ENCODE assay signal across 8 cellular contexts in the genomic region with DNA sequence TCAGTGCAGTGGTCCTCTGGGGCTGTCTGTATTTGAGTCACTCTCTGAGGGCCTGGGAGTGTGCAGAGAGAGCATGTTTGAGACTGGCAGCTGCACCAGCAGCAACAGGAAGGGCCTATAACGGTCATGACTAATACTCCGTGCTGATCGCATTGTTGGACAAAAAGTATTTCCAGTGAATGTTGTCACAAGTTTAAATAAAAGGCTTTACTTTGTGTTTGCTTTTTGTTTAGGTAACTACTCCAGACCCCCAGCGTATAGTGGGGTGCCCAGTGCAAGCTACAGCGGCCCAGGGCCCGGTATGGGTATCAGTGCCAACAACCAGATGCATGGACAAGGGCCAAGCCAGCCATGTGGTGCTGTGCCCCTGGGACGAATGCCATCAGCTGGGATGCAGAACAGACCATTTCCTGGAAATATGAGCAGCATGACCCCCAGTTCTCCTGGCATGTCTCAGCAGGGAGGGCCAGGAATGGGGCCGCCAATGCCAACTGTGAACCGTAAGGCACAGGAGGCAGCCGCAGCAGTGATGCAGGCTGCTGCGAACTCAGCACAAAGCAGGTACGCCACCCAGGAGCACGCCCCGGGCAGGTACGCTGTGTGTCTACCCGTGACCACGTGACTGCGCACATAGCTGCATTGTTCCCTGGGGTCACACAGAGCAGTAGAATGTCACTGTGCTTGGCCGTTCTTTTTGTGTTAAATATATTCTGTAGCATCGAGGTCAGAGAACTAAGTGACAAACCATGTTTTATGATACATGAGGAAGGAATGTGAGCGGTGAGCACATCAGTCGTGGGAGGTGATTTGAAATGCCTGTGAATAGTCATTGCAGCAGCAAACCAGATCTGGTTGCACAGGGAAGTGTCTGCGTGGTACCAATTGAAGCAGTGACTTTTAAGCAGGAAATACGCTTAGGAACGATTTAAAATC.
DNase-seq lines count a peak whose midpoint lies in the region; ATAC-seq and TF ChIP-seq lines count a peak whose summit lies in the region.

No MANE protein-coding gene starts in this region.

- peaks cover 53 to 80% of the 10 kb centered on the region in 2 experiments for H3K4me1 ChIP-seq in SK-N-SH (ENCODE audit: control insufficient read depth in 1 of 2, insufficient read depth in 2 of 2, low read depth in 1 of 2, low read length in 1 of 2)
- peaks cover 24% of the 10 kb centered on the region for H3K4me1 ChIP-seq in foreskin keratinocyte

- peak overlapping the region; percentile 75 for H3K9ac ChIP-seq in SK-N-SH

- ATAC-seq in foreskin keratinocyte (peak; percentile 72), HG02840 (IDR thresholded peaks at IDR 0.05; ENCODE audit: low FRiP score, unreplicated experiment) (no peak)

- TF ChIP-seq RAD21 in SK-N-SH (IDR thresholded peaks at IDR 0.05; ENCODE audit: low read length): no peak

- peak; percentile 63 for DNase-seq in G401 (ENCODE audit: low spot score)
- peak; percentile 97 for DNase-seq in SK-N-SH
- peak; percentile 52 to 78 for DNase-seq in foreskin keratinocyte
- DNase-seq in posterior cingulate gyrus: peak; percentile 47 to 94 (median 70)
- DNase-seq in activated CD8-positive, alpha-beta memory T cell treated with anti-CD3 and anti-CD28 coated beads, Interleukin-2, amount 50 U/mL, for 4 hours: no peak
- no peak for DNase-seq in NCI-H524 treated with DMSO at 0.1 percent for 48 hours (lab: John Stamatoyannopoulos, UW)
- no peak for DNase-seq in NCI-H524 (lab: John Stamatoyannopoulos, UW)

- H3K9me2 ChIP-seq in SK-N-SH: no peaks in the 10 kb centered on the region

- peak; percentile 94 to 97 for TF ChIP-seq EP300 in SK-N-SH (IDR thresholded peaks at IDR 0.05; ENCODE audit: borderline replicate concordance in 1 of 2, low read depth in 1 of 2, low read length in 1 of 2)

- peaks cover 9% of the 10 kb centered on the region; the same call in 1 of the 2 replicates for H3K79me2 ChIP-seq in SK-N-SH (ENCODE audit: insufficient read depth)

- CTCF ChIA-PET in SK-N-SH (lab: Yijun Ruan, JAX): interaction anchor here (1.3 kb wide), 1 partner anchor 21 kb away, joined by 3 read pairs; no protein-coding TSS in a partner anchor

- no peaks in the 10 kb centered on the region for H3K27me3 ChIP-seq in SK-N-SH (ENCODE audit: insufficient read depth)
- H3K27me3 ChIP-seq in foreskin keratinocyte: no peaks in the 10 kb centered on the region

- H2AFZ ChIP-seq in SK-N-SH (ENCODE audit: low read depth): no peak overlapping the region

- no peaks in the 10 kb centered on the region for H3K36me3 ChIP-seq in SK-N-SH (replicated peaks in 1 of 2; ENCODE audit: control insufficient read depth in 1 of 2, insufficient read depth in 2 of 2, low read length in 1 of 2)

- H4K20me1 ChIP-seq in SK-N-SH (ENCODE audit: insufficient read depth): no peaks in the 10 kb centered on the region

- no peaks in the 10 kb centered on the region for H3K9me3 ChIP-seq in SK-N-SH

- TF ChIP-seq CTCF in SK-N-SH (IDR thresholded peaks at IDR 0.05) (no peak), foreskin keratinocyte (conservative IDR thresholded peaks at IDR 0.05) (no peak)

- in situ Hi-C loops in G401 (cut with HindIII; ENCODE audit: low sequenced_read_pairs): no loop called here

- peak overlapping the region; percentile 75 for H3K4me2 ChIP-seq in SK-N-SH

- intact Hi-C loops in posterior cingulate gyrus (cut with DNase I): no loop called here

- POLR2A ChIA-PET in SK-N-SH (lab: Yijun Ruan, JAX): no interaction called here

- peaks cover 37% of the 10 kb centered on the region for H3F3A ChIP-seq in SK-N-SH (replicated peaks; ENCODE audit: insufficient read depth)

- WGBS in SK-N-SH (ENCODE audit: low lambda C conversion rate): 4% methylated on average over 14 of the region's 25 CpGs

- H3K27ac ChIP-seq in SK-N-SH (ENCODE audit: low read depth in 2 of 2, low read length in 1 of 2): peak overlapping the region; percentile 97 to 99
- no peak overlapping the region for H3K27ac ChIP-seq in foreskin keratinocyte

- peak overlapping the region in 1 of 2 experiments; percentile 32; a peak in 3 of 4 replicates for H3K4me3 ChIP-seq in SK-N-SH (ENCODE audit: low read depth in 2 of 2, low read length in 1 of 2)

TF ChIP-seq in SK-N-SH, 30 proteins besides CTCF, POLR2A, EP300 and RAD21 (continues in another document):
- TF ChIP-seq MXI1 (IDR thresholded peaks at IDR 0.05; ENCODE audit: low read depth, low read length) (peak; percentile 89), JUND (IDR thresholded peaks at IDR 0.05) (peak; percentile 74), TCF12 (IDR thresholded peaks at IDR 0.05) (peak; percentile 99), EZH2phosphoT487 (IDR thresholded peaks at IDR 0.05; ENCODE audit: borderline replicate concordance, low read depth) (no peak), MAX (IDR thresholded peaks at IDR 0.05; ENCODE audit: low read depth) (peak; percentile 92), TEAD4 (IDR thresholded peaks at IDR 0.05; ENCODE audit: borderline replicate concordance, insufficient read depth) (peak; percentile 93), RXRA (IDR thresholded peaks at IDR 0.05; ENCODE audit: borderline replicate concordance, low read depth) (peak; percentile 97), CHD2 (IDR thresholded peaks at IDR 0.05; ENCODE audit: low read length, partially characterized antibody) (peak; percentile 94), ZBTB33 (IDR thresholded peaks at IDR 0.05; ENCODE audit: borderline replicate concordance, low read depth) (peak; percentile 78), MEF2A (IDR thresholded peaks at IDR 0.05; ENCODE audit: borderline replicate concordance, low read depth) (no peak), IRF3 (IDR thresholded peaks at IDR 0.05; ENCODE audit: low read depth, low read length) (no peak), TAF1 (IDR thresholded peaks at IDR 0.05; ENCODE audit: borderline replicate concordance, low read depth, low read length) (peak; percentile 40; the same call in 1 of the 2 replicates), FOSL2 (IDR thresholded peaks at IDR 0.05; ENCODE audit: borderline replicate concordance, low read depth) (peak; percentile 73), RCOR1 (IDR thresholded peaks at IDR 0.05; ENCODE audit: low read length) (peak; percentile 100)
- TF ChIP-seq, protein P1, sequence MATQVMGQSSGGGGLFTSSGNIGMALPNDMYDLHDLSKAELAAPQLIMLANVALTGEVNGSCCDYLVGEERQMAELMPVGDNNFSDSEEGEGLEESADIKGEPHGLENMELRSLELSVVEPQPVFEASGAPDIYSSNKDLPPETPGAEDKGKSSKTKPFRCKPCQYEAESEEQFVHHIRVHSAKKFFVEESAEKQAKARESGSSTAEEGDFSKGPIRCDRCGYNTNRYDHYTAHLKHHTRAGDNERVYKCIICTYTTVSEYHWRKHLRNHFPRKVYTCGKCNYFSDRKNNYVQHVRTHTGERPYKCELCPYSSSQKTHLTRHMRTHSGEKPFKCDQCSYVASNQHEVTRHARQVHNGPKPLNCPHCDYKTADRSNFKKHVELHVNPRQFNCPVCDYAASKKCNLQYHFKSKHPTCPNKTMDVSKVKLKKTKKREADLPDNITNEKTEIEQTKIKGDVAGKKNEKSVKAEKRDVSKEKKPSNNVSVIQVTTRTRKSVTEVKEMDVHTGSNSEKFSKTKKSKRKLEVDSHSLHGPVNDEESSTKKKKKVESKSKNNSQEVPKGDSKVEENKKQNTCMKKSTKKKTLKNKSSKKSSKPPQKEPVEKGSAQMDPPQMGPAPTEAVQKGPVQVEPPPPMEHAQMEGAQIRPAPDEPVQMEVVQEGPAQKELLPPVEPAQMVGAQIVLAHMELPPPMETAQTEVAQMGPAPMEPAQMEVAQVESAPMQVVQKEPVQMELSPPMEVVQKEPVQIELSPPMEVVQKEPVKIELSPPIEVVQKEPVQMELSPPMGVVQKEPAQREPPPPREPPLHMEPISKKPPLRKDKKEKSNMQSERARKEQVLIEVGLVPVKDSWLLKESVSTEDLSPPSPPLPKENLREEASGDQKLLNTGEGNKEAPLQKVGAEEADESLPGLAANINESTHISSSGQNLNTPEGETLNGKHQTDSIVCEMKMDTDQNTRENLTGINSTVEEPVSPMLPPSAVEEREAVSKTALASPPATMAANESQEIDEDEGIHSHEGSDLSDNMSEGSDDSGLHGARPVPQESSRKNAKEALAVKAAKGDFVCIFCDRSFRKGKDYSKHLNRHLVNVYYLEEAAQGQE (IDR thresholded peaks at IDR 0.05; ENCODE audit: low read depth, low read length): peak; percentile 63; the same call in 1 of the 2 replicates

Comparison
In these comparisons a context has a peak if more than half of its experiments do, and no peak if none do; other contexts are left out.
1. DNase-seq: peak in G401 (single experiment), SK-N-SH (single experiment), foreskin keratinocyte (2 of 2) and posterior cingulate gyrus (10 of 10); none in activated CD8-positive, alpha-beta memory T cell treated with anti-CD3 and anti-CD28 coated beads, Interleukin-2, amount 50 U/mL, for 4 hours (single experiment), NCI-H524 treated with DMSO at 0.1 percent for 48 hours (single experiment) and NCI-H524 (0 of 2).